1 cellular context compared by ENCODE assay signal in the genomic region with DNA sequence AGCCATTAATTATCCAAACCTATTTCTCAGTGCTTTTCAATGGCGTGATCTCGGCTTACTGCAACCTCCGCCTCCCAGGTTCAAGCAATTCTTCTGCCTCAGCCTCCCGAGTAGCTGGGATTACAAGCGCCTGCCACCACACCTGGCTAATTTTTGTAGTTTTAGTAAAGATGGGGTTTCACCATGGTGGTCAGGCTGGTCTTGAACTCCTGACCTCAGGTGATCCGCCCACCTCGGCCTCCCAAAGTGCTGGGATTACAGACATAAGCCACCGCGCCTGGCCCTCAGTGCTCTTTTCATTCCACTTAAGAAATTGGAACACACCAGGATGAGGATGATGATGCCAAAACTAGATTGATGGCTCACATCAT.
TF ChIP-seq lines count a peak whose summit lies in the region.

No MANE protein-coding gene starts in this region.

TF ChIP-seq in HCT116, 20 proteins besides CTCF, POLR2A, EP300 and RAD21:
- peak; percentile 49; the same call in 1 of the 2 replicates for TF ChIP-seq EGR1 (IDR thresholded peaks at IDR 0.05; ENCODE audit: low read depth)
